1 cellular context compared by ENCODE assay signal in the genomic region with DNA sequence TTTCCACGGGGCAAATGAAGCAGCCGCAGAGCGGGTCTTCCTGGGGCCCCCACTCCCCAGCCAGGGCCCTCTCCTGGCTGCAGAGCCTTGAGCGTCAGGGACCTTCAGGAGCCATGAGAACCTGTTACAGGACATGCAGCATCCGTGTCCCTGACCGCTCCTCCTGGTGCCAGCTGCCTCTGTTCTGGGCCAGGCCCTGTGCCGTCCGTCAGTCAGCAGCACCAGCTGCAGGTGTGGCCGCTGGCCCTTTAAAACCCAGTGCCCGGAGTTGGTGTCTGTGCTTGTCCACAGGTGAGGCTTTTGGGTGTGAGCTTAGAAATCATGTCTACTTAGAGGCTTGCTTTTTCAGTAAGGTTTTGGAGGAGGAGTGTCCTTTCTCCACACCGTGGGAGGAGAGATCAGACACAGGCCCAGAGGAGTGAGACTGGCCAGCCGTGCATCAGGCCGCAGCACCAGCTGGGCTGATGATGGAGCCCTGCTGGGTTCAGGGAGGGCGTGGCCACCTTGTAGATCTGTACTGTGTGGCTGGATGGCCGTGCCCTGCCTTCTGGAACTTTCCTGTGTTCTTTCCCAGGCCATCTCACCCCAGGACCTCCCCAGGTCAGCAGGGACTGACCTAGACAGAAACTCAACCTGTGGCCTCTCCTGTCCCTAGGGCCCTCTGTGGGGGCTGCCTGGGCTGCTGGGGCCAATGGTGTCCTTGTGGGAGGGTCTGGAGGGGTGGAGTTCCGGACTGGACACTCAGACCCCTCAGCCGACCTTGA.
TF ChIP-seq lines count a peak whose summit lies in the region.

No MANE protein-coding gene starts in this region.

TF ChIP-seq in HepG2, 621 proteins besides CTCF, POLR2A, EP300 and RAD21 (continued from another document):
- TF ChIP-seq, protein P1, sequence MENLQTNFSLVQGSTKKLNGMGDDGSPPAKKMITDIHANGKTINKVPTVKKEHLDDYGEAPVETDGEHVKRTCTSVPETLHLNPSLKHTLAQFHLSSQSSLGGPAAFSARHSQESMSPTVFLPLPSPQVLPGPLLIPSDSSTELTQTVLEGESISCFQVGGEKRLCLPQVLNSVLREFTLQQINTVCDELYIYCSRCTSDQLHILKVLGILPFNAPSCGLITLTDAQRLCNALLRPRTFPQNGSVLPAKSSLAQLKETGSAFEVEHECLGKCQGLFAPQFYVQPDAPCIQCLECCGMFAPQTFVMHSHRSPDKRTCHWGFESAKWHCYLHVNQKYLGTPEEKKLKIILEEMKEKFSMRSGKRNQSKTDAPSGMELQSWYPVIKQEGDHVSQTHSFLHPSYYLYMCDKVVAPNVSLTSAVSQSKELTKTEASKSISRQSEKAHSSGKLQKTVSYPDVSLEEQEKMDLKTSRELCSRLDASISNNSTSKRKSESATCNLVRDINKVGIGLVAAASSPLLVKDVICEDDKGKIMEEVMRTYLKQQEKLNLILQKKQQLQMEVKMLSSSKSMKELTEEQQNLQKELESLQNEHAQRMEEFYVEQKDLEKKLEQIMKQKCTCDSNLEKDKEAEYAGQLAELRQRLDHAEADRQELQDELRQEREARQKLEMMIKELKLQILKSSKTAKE (CRISPR knock-in tag; IDR thresholded peaks at IDR 0.05; ENCODE audit: borderline replicate concordance), result no peak
- TF ChIP-seq FLYWCH1 (CRISPR knock-in tag; IDR thresholded peaks at IDR 0.05) (no peak), SMC3 (IDR thresholded peaks at IDR 0.05; ENCODE audit: low read length) (no peak), ZNF773 (CRISPR knock-in tag; IDR thresholded peaks at IDR 0.05; ENCODE audit: borderline replicate concordance) (no peak), HNRNPLL (IDR thresholded peaks at IDR 0.05; ENCODE audit: low read depth, low read length, poor library complexity, severe bottlenecking) (no peak), ZNF616 (CRISPR knock-in tag; IDR thresholded peaks at IDR 0.05; ENCODE audit: low read depth) (no peak), YEATS4 (CRISPR knock-in tag; IDR thresholded peaks at IDR 0.05; ENCODE audit: borderline replicate concordance) (no peak), ERF (CRISPR knock-in tag; IDR thresholded peaks at IDR 0.05) (no peak), YEATS2 (CRISPR knock-in tag; IDR thresholded peaks at IDR 0.05; ENCODE audit: borderline replicate concordance) (no peak), MYNN (CRISPR knock-in tag; IDR thresholded peaks at IDR 0.05; ENCODE audit: low read depth) (no peak), ISX (CRISPR knock-in tag; conservative IDR thresholded peaks at IDR 0.05) (no peak), ZNF781 (CRISPR knock-in tag; IDR thresholded peaks at IDR 0.05; ENCODE audit: borderline replicate concordance, not compliant biosample characterization) (no peak), RXRA (CRISPR knock-in tag; IDR thresholded peaks at IDR 0.05) (peak; percentile 38; the same call in 1 of the 2 replicates), KLF15 (CRISPR knock-in tag; IDR thresholded peaks at IDR 0.05; ENCODE audit: borderline replicate concordance) (no peak)
- TF ChIP-seq, protein P2, sequence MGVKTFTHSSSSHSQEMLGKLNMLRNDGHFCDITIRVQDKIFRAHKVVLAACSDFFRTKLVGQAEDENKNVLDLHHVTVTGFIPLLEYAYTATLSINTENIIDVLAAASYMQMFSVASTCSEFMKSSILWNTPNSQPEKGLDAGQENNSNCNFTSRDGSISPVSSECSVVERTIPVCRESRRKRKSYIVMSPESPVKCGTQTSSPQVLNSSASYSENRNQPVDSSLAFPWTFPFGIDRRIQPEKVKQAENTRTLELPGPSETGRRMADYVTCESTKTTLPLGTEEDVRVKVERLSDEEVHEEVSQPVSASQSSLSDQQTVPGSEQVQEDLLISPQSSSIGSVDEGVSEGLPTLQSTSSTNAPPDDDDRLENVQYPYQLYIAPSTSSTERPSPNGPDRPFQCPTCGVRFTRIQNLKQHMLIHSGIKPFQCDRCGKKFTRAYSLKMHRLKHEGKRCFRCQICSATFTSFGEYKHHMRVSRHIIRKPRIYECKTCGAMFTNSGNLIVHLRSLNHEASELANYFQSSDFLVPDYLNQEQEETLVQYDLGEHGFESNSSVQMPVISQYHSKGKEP (CRISPR knock-in tag; IDR thresholded peaks at IDR 0.05), result peak; percentile 50; the same call in 1 of the 2 replicates
- TF ChIP-seq, protein P3, sequence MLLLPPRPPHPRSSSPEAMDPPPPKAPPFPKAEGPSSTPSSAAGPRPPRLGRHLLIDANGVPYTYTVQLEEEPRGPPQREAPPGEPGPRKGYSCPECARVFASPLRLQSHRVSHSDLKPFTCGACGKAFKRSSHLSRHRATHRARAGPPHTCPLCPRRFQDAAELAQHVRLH (CRISPR knock-in tag; IDR thresholded peaks at IDR 0.05; ENCODE audit: borderline replicate concordance, low read depth), result no peak
- TF ChIP-seq, protein P4, sequence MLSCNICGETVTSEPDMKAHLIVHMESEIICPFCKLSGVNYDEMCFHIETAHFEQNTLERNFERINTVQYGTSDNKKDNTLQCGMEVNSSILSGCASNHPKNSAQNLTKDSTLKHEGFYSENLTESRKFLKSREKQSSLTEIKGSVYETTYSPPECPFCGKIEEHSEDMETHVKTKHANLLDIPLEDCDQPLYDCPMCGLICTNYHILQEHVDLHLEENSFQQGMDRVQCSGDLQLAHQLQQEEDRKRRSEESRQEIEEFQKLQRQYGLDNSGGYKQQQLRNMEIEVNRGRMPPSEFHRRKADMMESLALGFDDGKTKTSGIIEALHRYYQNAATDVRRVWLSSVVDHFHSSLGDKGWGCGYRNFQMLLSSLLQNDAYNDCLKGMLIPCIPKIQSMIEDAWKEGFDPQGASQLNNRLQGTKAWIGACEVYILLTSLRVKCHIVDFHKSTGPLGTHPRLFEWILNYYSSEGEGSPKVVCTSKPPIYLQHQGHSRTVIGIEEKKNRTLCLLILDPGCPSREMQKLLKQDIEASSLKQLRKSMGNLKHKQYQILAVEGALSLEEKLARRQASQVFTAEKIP (CRISPR knock-in tag; IDR thresholded peaks at IDR 0.05; ENCODE audit: borderline replicate concordance), result no peak
- TF ChIP-seq, protein P5, sequence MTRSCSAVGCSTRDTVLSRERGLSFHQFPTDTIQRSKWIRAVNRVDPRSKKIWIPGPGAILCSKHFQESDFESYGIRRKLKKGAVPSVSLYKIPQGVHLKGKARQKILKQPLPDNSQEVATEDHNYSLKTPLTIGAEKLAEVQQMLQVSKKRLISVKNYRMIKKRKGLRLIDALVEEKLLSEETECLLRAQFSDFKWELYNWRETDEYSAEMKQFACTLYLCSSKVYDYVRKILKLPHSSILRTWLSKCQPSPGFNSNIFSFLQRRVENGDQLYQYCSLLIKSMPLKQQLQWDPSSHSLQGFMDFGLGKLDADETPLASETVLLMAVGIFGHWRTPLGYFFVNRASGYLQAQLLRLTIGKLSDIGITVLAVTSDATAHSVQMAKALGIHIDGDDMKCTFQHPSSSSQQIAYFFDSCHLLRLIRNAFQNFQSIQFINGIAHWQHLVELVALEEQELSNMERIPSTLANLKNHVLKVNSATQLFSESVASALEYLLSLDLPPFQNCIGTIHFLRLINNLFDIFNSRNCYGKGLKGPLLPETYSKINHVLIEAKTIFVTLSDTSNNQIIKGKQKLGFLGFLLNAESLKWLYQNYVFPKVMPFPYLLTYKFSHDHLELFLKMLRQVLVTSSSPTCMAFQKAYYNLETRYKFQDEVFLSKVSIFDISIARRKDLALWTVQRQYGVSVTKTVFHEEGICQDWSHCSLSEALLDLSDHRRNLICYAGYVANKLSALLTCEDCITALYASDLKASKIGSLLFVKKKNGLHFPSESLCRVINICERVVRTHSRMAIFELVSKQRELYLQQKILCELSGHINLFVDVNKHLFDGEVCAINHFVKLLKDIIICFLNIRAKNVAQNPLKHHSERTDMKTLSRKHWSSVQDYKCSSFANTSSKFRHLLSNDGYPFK (CRISPR knock-in tag; IDR thresholded peaks at IDR 0.05; ENCODE audit: borderline replicate concordance), result no peak
- TF ChIP-seq, protein P6, sequence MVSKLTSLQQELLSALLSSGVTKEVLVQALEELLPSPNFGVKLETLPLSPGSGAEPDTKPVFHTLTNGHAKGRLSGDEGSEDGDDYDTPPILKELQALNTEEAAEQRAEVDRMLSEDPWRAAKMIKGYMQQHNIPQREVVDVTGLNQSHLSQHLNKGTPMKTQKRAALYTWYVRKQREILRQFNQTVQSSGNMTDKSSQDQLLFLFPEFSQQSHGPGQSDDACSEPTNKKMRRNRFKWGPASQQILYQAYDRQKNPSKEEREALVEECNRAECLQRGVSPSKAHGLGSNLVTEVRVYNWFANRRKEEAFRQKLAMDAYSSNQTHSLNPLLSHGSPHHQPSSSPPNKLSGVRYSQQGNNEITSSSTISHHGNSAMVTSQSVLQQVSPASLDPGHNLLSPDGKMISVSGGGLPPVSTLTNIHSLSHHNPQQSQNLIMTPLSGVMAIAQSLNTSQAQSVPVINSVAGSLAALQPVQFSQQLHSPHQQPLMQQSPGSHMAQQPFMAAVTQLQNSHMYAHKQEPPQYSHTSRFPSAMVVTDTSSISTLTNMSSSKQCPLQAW (CRISPR knock-in tag; IDR thresholded peaks at IDR 0.05), result peak; percentile 24; the same call in 1 of the 2 replicates
